9 cellular contexts compared by ENCODE assay signal in the genomic region with DNA sequence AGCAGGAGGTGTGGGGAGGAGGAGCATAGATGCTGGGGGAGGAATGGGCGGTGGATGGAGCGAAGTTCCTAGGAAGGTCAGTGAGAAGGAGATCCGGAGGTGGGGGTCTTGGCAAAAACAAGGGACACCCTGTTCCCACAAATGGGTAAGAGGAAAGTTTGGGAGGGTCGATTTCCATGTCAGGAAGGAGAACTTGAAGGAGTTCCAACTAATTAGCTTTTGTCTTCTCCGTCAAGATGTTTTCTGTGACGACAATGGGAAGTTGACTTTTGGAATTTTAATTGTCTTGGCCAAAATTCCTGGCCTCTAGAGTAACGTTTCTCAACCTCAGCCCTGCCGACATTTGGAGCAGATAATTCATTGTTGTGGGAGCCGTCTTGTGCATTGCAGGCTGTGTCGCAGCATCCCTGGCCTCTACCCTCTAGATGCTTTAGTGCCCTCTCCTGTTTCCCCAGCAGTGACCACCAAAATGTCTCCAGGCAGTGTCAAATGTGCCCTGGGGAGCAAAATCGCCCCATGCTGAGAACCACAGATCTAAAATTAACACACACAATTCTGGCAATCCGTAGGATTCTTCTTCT.
DNase-seq lines count a peak whose midpoint lies in the region; ATAC-seq lines count a peak whose summit lies in the region.
"Had no signal": no experiment of that assay in that cellular context is flagged by ENCODE, and none has a peak within 500 bp of the region (broad histone marks: within the 10 kb centered on the region; RNA-seq: fewer than 3 reads in every experiment).

No MANE protein-coding gene starts in this region.

- peak overlapping the region; percentile 59 for H2AFZ ChIP-seq in ACC112 (ENCODE audit: low read length, unreplicated experiment)

- H3K9me3 ChIP-seq in HUES48 (ENCODE audit: control insufficient read depth, insufficient read depth, low read length): peaks cover 4% of the 10 kb centered on the region

- DNase-seq in central memory CD8-positive, alpha-beta T cell (ENCODE audit: low spot score in 2 of 2): no peak
- DNase-seq in mesenteric fat pad (ENCODE audit: low spot score) (peak; percentile 14), SHP77 (lab: John Stamatoyannopoulos, UW) (no peak), SK-N-DZ (ENCODE audit: low spot score) (no peak), middle frontal gyrus (ENCODE audit: extremely low spot score, low spot score) (no peak)
- DNase-seq in central memory CD4-positive, alpha-beta T cell: no peak
- DNase-seq: DND-41 had no signal

- H3K4me1 ChIP-seq in ACC112 (ENCODE audit: control insufficient read depth, insufficient read depth, low read length, unreplicated experiment) (peaks cover 19% of the 10 kb centered on the region), HUES48 (ENCODE audit: control insufficient read depth, insufficient read depth, low read length) (peaks cover 34% of the 10 kb centered on the region)

- peaks cover 3% of the 10 kb centered on the region for H3K79me2 ChIP-seq in ACC112 (ENCODE audit: control insufficient read depth, insufficient read depth, low read length, unreplicated experiment)

- H3K4me1 Mint-ChIP-seq in central memory CD8-positive, alpha-beta T cell: peaks cover 67% of the 10 kb centered on the region

- peak overlapping the region; percentile 62 for H3K4me3 Mint-ChIP-seq in central memory CD8-positive, alpha-beta T cell

- ATAC-seq in central memory CD8-positive, alpha-beta T cell (replicated peaks; ENCODE audit: extremely low read depth, poor library complexity, severe bottlenecking): no peak

- no peak overlapping the region for H3K4me3 ChIP-seq in ACC112 (ENCODE audit: low read depth, low read length)
- no peak overlapping the region for H3K4me3 ChIP-seq in HUES48 (ENCODE audit: low read depth, low read length)

- no peak overlapping the region for H3K9ac ChIP-seq in HUES48 (ENCODE audit: low read depth, low read length)

- H3K27ac Mint-ChIP-seq in central memory CD8-positive, alpha-beta T cell (ENCODE audit: low read depth): peak overlapping the region; percentile 88

- H3K36me3 Mint-ChIP-seq in central memory CD8-positive, alpha-beta T cell (ENCODE audit: insufficient read depth): peaks cover 7% of the 10 kb centered on the region

- H3K27ac ChIP-seq in ACC112 (ENCODE audit: low read depth, low read length) (peak overlapping the region; percentile 33), HUES48 (ENCODE audit: low read depth, low read length) (peak overlapping the region; percentile 6)

- H3K36me3 ChIP-seq in ACC112 (ENCODE audit: insufficient read depth, low read length): no peaks in the 10 kb centered on the region
- H3K36me3 ChIP-seq in HUES48 (ENCODE audit: control insufficient read depth, insufficient read depth, low read length): no peaks in the 10 kb centered on the region

- H3K9me3 Mint-ChIP-seq in central memory CD8-positive, alpha-beta T cell: no peaks in the 10 kb centered on the region

- no peaks in the 10 kb centered on the region for H3K27me3 Mint-ChIP-seq in central memory CD8-positive, alpha-beta T cell

- H3K27me3 ChIP-seq in ACC112 (ENCODE audit: insufficient read depth, low read length) (no peaks in the 10 kb centered on the region), HUES48 (ENCODE audit: control insufficient read depth, insufficient read depth, low read length) (no peaks in the 10 kb centered on the region)
